In the genomic region with DNA sequence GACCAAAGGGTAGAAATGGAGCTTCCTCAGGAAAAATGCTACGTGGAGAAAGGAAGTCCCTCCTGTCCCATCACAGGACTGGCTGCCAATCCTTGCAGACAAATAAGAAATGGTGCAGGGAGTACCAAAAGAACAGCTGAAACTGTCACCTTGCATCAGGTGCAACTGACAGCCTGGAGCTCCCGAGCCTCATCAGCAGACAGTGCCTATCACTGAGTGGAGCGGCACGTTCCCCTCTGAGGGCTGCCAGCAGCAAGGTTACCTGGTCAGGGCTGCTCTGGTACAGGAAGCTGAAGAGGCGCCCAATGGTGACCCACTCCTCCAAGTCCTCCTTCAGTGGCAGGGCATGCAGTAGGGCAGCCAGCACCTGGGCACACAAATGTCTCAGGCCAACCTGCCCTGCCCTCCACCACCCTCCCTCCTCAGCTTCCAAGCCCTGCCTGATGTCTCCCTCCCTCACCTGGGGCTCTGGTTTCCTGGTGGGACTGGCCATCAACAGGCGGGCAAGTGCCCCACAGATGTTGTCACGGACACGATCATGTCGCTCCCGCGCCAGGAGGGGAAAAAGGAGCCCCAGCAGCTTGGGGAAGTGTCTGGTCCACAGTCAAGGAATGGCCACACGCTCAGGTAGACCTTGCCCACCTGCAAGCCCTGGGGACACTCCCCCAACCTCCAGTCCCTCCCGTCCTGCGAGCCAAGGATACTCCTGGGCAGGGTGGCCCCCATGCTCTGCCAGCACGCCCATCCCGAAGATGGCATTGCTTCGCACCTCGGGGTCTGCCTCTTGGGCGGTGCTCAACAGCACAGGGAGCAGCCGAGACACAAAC, we compare ENCODE assay signal across 1 cellular context.
A peak's percentile ranks its signal among the peaks of the same experiment; 100 is the strongest.
TF ChIP-seq lines count a peak whose summit lies in the region.

No MANE protein-coding gene starts in this region.

TF ChIP-seq in H1, 55 proteins besides CTCF, POLR2A, EP300 and RAD21:
- TF ChIP-seq POLR2AphosphoS5 (IDR thresholded peaks at IDR 0.05; ENCODE audit: low read depth, low read length) = 0 out of 2 replicates have a peak, but pooled peaks have one; percentile 24
- TF ChIP-seq EGR1 (IDR thresholded peaks at IDR 0.05; ENCODE audit: borderline replicate concordance, low read depth, low read length) = no peak
- no peak for TF ChIP-seq BCL11A (IDR thresholded peaks at IDR 0.05; ENCODE audit: low read depth in 2 of 2, low read length in 2 of 2)
- TF ChIP-seq CBX8 (IDR thresholded peaks at IDR 0.05; ENCODE audit: borderline replicate concordance, low read depth, low read length) = no peak
- no peak for TF ChIP-seq JUN (IDR thresholded peaks at IDR 0.05; ENCODE audit: low read depth, low read length)
- TF ChIP-seq SP2 (IDR thresholded peaks at IDR 0.05; ENCODE audit: low read length) = no peak
